ENCODE assay signal across 1 cellular context in genomic region chr2:16640867-16641266, GRCh38.
TF ChIP-seq lines count a peak whose summit lies in the region.

No MANE protein-coding gene starts in this region.

TF ChIP-seq in HepG2, 621 proteins besides CTCF, POLR2A, EP300 and RAD21 (continued from another document):
- TF ChIP-seq LRRFIP1 (CRISPR knock-in tag; conservative IDR thresholded peaks at IDR 0.05) (no peak), SRF (IDR thresholded peaks at IDR 0.05; ENCODE audit: low read depth, low read length) (no peak), ZBTB33 (CRISPR knock-in tag; IDR thresholded peaks at IDR 0.05) (no peak), RXRA (CRISPR knock-in tag; IDR thresholded peaks at IDR 0.05) (no peak), MEF2D (CRISPR knock-in tag; IDR thresholded peaks at IDR 0.05) (no peak), ATF7 (IDR thresholded peaks at IDR 0.05) (0 out of 2 replicates have a peak, but pooled peaks have one; percentile 31), ATF7 (CRISPR knock-in tag; IDR thresholded peaks at IDR 0.05) (no peak), CEBPB (IDR thresholded peaks at IDR 0.05; ENCODE audit: borderline replicate concordance, low read depth, low read length) (peak; percentile 49; the same call in 1 of the 2 replicates)
